In genomic region chr2:54677476-54678265, GRCh38 we compare ENCODE assay signal across 15 cellular contexts. TPM values are rescaled to one million over a fixed set of nuclear protein-coding genes. Genes with fewer than 3 reads are reported as not detected.
"Had no signal": no experiment of that assay in that cellular context is flagged by ENCODE, and none has a peak within 500 bp of the region (broad histone marks: within the 10 kb centered on the region; RNA-seq: fewer than 3 reads in every experiment).

No MANE protein-coding gene starts in this region.

- H3K4me3 Mint-ChIP-seq: activated naive CD4-positive, alpha-beta T cell treated with anti-CD3 and anti-CD28 coated beads, Interleukin-2, amount 10 ng/mL, durations not matched to agents 7 days and 5 days; activated T-helper 17 cell treated with anti-CD3 and anti-CD28 coated beads, Interleukin-2, amount 50 U/mL, for 72 hours; dendritic cell treated with granulocyte-macrophage colony-stimulating factor and Interleukin-4, amounts not matched to agents 40 ng/mL and 50 ng/mL, for 4 days had no signal

- H3K27ac ChIP-seq: ascending aorta, breast epithelium, gastroesophageal sphincter, heart right ventricle, pancreas, sigmoid colon, spleen, vagina had no signal

- DNase-seq: activated CD4-positive, CD25-positive, alpha-beta regulatory T cell treated with anti-CD3 and anti-CD28 coated beads, Interleukin-2, amount 50 U/mL, for 72 hours; activated naive CD4-positive, alpha-beta T cell treated with anti-CD3 and anti-CD28 coated beads, Interleukin-2, amount 10 ng/mL, durations not matched to agents 7 days and 5 days; cerebellar nuclear complex; heart right ventricle; left colon; naive B cell; pancreas; sigmoid colon; spleen had no signal

- H3K27ac Mint-ChIP-seq: activated naive CD4-positive, alpha-beta T cell treated with anti-CD3 and anti-CD28 coated beads, Interleukin-2, amount 10 ng/mL, durations not matched to agents 7 days and 5 days; activated T-helper 17 cell treated with anti-CD3 and anti-CD28 coated beads, Interleukin-2, amount 50 U/mL, for 72 hours; dendritic cell treated with granulocyte-macrophage colony-stimulating factor and Interleukin-4, amounts not matched to agents 40 ng/mL and 50 ng/mL, for 4 days had no signal

- H3K9me3 ChIP-seq: ascending aorta, breast epithelium, gastroesophageal sphincter, pancreas, sigmoid colon, spleen, vagina had no signal

- H3K4me3 ChIP-seq: ascending aorta, breast epithelium, gastroesophageal sphincter, heart right ventricle, pancreas, sigmoid colon, spleen, vagina had no signal

- H3K27me3 Mint-ChIP-seq: naive B cell had no signal

- ATAC-seq: activated T-helper 17 cell treated with anti-CD3 and anti-CD28 coated beads, Interleukin-2, amount 50 U/mL, for 72 hours; gastroesophageal sphincter; heart right ventricle; left colon; pancreas had no signal

- H3K36me3 ChIP-seq: ascending aorta, breast epithelium, gastroesophageal sphincter, heart right ventricle, pancreas, sigmoid colon, spleen, vagina had no signal

- H3K27me3 ChIP-seq: ascending aorta, breast epithelium, gastroesophageal sphincter, heart right ventricle, pancreas, sigmoid colon, spleen, vagina had no signal

- H3K9me3 Mint-ChIP-seq: activated naive CD4-positive, alpha-beta T cell treated with anti-CD3 and anti-CD28 coated beads, Interleukin-2, amount 10 ng/mL, durations not matched to agents 7 days and 5 days; activated T-helper 17 cell treated with anti-CD3 and anti-CD28 coated beads, Interleukin-2, amount 50 U/mL, for 72 hours had no signal

- H3K4me1 ChIP-seq: ascending aorta had no signal

RNA-seq across cellular contexts. Expression of gene EML6, which starts 45.8 kb away (rescaled TPM):
- total RNA-seq: ascending aorta had no signal
